1 cellular context compared by ENCODE assay signal in genomic region chr1:216521477-216521876, GRCh38.
TF ChIP-seq lines count a peak whose summit lies in the region.

No MANE protein-coding gene starts in this region.

TF ChIP-seq in SK-N-SH, 30 proteins besides CTCF, POLR2A, EP300 and RAD21 (continued from another document):
- TF ChIP-seq, protein P1, sequence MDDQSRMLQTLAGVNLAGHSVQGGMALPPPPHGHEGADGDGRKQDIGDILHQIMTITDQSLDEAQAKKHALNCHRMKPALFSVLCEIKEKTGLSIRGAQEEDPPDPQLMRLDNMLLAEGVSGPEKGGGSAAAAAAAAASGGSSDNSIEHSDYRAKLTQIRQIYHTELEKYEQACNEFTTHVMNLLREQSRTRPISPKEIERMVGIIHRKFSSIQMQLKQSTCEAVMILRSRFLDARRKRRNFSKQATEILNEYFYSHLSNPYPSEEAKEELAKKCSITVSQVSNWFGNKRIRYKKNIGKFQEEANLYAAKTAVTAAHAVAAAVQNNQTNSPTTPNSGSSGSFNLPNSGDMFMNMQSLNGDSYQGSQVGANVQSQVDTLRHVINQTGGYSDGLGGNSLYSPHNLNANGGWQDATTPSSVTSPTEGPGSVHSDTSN (IDR thresholded peaks at IDR 0.05), result no peak
- TF ChIP-seq ELF1 (IDR thresholded peaks at IDR 0.05) (no peak), MXI1 (IDR thresholded peaks at IDR 0.05; ENCODE audit: low read depth, low read length) (peak; percentile 86; the same call in 1 of the 2 replicates)
